Comparison of ENCODE assay signal across 19 cellular contexts in genomic region chr11:1317432-1317831, GRCh38.
"Had no signal": no experiment of that assay in that cellular context is flagged by ENCODE, and none has a peak within 500 bp of the region (broad histone marks: within the 10 kb centered on the region; RNA-seq: fewer than 3 reads in every experiment).

No MANE protein-coding gene starts in this region.

- H3K36me3 ChIP-seq: esophagus muscularis mucosa, gastrocnemius medialis, heart right ventricle, ovary, thoracic aorta had no signal

- H3K4me1 Mint-ChIP-seq: stimulated activated memory B cell treated with anti-CD40 and anti-IgM and Interleukin-4, amounts not matched to agents 10 μg/mL and 1 μg/mL and 100 μg/mL, for 72 hours had no signal

- H3K4me3 ChIP-seq: coronary artery, dorsolateral prefrontal cortex, esophagus muscularis mucosa, gastrocnemius medialis, heart right ventricle, ovary, thoracic aorta had no signal

- H3K27ac Mint-ChIP-seq: natural killer cell treated with Interleukin-12 subunit alpha and Interleukin-12 subunit beta and Interleukin-15 and Interleukin-18, amount 100 ng/mL, for 72 hours; progenitor cell of endocrine pancreas; stimulated activated memory B cell treated with anti-CD40 and anti-IgM and Interleukin-4, amounts not matched to agents 10 μg/mL and 1 μg/mL and 100 μg/mL, for 72 hours; stimulated activated naive CD8-positive, alpha-beta T cell treated with anti-CD3 and anti-CD28 coated beads, Interleukin-15, Interleukin-2, amounts not matched to agents 100 ng/mL and 50 ng/mL, for 24 hours had no signal

- H3K9me3 ChIP-seq: esophagus muscularis mucosa, gastrocnemius medialis, ovary, thoracic aorta had no signal

- ATAC-seq: gastrocnemius medialis; heart right ventricle; left lobe of liver; natural killer cell treated with Interleukin-12 subunit alpha and Interleukin-12 subunit beta and Interleukin-15 and Interleukin-18, amount 100 ng/mL, for 72 hours; right cardiac atrium; stimulated activated memory B cell treated with anti-CD40 and anti-IgM and Interleukin-4, amounts not matched to agents 10 μg/mL and 1 μg/mL and 100 μg/mL, for 72 hours had no signal

- DNase-seq: central memory CD4-positive, alpha-beta T cell; dorsolateral prefrontal cortex; effector CD8-positive, alpha-beta T cell; gastrocnemius medialis; heart right ventricle; hypothalamus; mammary epithelial cell; ovary; right cardiac atrium; stimulated activated CD4-positive, alpha-beta T cell treated with anti-CD3 and anti-CD28 coated beads, Interleukin-4, amount 100 ng/mL, for 24 hours; trophoblast cell had no signal

- H3K4me1 ChIP-seq: esophagus muscularis mucosa, gastrocnemius medialis had no signal

- H3K9me3 Mint-ChIP-seq: natural killer cell treated with Interleukin-12 subunit alpha and Interleukin-12 subunit beta and Interleukin-15 and Interleukin-18, amount 100 ng/mL, for 72 hours; stimulated activated naive CD8-positive, alpha-beta T cell treated with anti-CD3 and anti-CD28 coated beads, Interleukin-15, Interleukin-2, amounts not matched to agents 100 ng/mL and 50 ng/mL, for 24 hours had no signal

- H3K27ac ChIP-seq: coronary artery, esophagus muscularis mucosa, gastrocnemius medialis, heart right ventricle, ovary, thoracic aorta had no signal

- H3K36me3 Mint-ChIP-seq: natural killer cell treated with Interleukin-12 subunit alpha and Interleukin-12 subunit beta and Interleukin-15 and Interleukin-18, amount 100 ng/mL, for 72 hours; stimulated activated memory B cell treated with anti-CD40 and anti-IgM and Interleukin-4, amounts not matched to agents 10 μg/mL and 1 μg/mL and 100 μg/mL, for 72 hours had no signal

- H3K4me3 Mint-ChIP-seq: natural killer cell treated with Interleukin-12 subunit alpha and Interleukin-12 subunit beta and Interleukin-15 and Interleukin-18, amount 100 ng/mL, for 72 hours; stimulated activated memory B cell treated with anti-CD40 and anti-IgM and Interleukin-4, amounts not matched to agents 10 μg/mL and 1 μg/mL and 100 μg/mL, for 72 hours; stimulated activated naive CD8-positive, alpha-beta T cell treated with anti-CD3 and anti-CD28 coated beads, Interleukin-15, Interleukin-2, amounts not matched to agents 100 ng/mL and 50 ng/mL, for 24 hours had no signal

- H3K27me3 ChIP-seq: dorsolateral prefrontal cortex, esophagus muscularis mucosa, heart right ventricle, ovary had no signal
